11 cellular contexts compared by ENCODE assay signal in the genomic region with DNA sequence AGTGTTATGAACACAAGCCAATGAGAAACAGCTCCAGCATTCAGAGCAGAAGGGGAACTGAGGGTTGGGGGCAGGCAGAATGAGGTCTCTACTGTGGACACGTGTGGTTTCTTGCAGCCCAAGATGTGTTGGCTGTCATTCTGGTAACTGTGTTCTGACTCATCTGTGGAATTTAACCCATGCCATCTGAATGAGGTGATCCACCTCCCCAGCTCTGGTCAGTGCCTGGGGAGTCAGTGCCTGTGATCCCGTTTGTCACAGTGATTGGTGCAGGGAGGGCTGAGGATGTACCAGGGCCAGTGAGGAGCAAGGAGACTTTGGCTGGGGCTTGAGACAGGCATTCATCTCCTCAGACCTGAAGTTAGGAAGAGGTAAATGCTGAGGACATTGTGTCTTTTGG.
DNase-seq lines count a peak whose midpoint lies in the region; ATAC-seq, FAIRE-seq and TF ChIP-seq lines count a peak whose summit lies in the region.
"Had no signal": no experiment of that assay in that cellular context is flagged by ENCODE, and none has a peak within 500 bp of the region (broad histone marks: within the 10 kb centered on the region; RNA-seq: fewer than 3 reads in every experiment).

No MANE protein-coding gene starts in this region.

- FAIRE-seq in A549 (lab: Jason Lieb, UNC), result no peak
- FAIRE-seq: colon had no signal

- CTCF ChIA-PET in A549 (lab: Yijun Ruan, JAX), result no interaction called here

- no peak for TF ChIP-seq RAD21 in A549 (conservative IDR thresholded peaks at IDR 0.05 in 1 of 2, IDR thresholded peaks at IDR 0.05 in 1 of 2)

- H3K4me1 ChIP-seq in A549, result peaks cover 10% of the 10 kb centered on the region; the same call in 1 of the 3 replicates

- TF ChIP-seq EP300 in A549 (IDR thresholded peaks at IDR 0.05), result no peak

- no peak overlapping the region for H3K4me3 ChIP-seq in A549

- ATAC-seq in A549 (peak; percentile 64 to 72), GM18502 (IDR thresholded peaks at IDR 0.05; ENCODE audit: poor library complexity, unreplicated experiment) (no peak)

- DNase-seq in A549 (ENCODE audit: low read depth in 1 of 2, low spot score in 1 of 2) (peak; percentile 6 to 20), HPDE6-E6E7 (ENCODE audit: extremely low spot score) (peak; percentile 12), SW480 (ENCODE audit: low spot score) (peak; percentile 68), iris pigment epithelial cell (ENCODE audit: low read depth) (peak; percentile 80), DMS79 (lab: John Stamatoyannopoulos, UW) (no peak), NCI-H2196 treated with DMSO at 0.1 percent for 48 hours (lab: John Stamatoyannopoulos, UW; ENCODE audit: unreplicated experiment) (no peak), DMS153 treated with DMSO at 0.1 percent for 48 hours (lab: John Stamatoyannopoulos, UW; ENCODE audit: unreplicated experiment) (no peak)
- DNase-seq: activated CD4-positive, CD25-positive, alpha-beta regulatory T cell treated with anti-CD3 and anti-CD28 coated beads, Interleukin-2, amount 50 U/mL, for 72 hours; NCI-H2081 had no signal

- H3K4me2 ChIP-seq in A549, result peak overlapping the region; percentile 23; the same call in 2 of the 3 replicates

- H3K9me3 ChIP-seq in A549, result no peaks in the 10 kb centered on the region

- no peak for TF ChIP-seq POLR2A in A549 (IDR thresholded peaks at IDR 0.05; ENCODE audit: low read length)

- POLR2A ChIA-PET in A549 (lab: Yijun Ruan, JAX), result no interaction called here

- H3K27ac ChIP-seq in A549, result 0 out of 6 replicates have a peak overlapping the region, but pooled peaks of 1 of the 2 experiments have one; percentile 22

- 4% methylated on average over 2 of the region's 2 CpGs for WGBS in A549 (ENCODE audit: missing lambda C conversion rate)

- TF ChIP-seq CTCF in A549 (IDR thresholded peaks at IDR 0.05), result no peak

TF ChIP-seq in A549, 52 proteins besides CTCF, POLR2A, EP300 and RAD21:
- TF ChIP-seq SREBF2 (IDR thresholded peaks at IDR 0.05) (no peak), SMC3 (IDR thresholded peaks at IDR 0.05) (no peak), MYC (IDR thresholded peaks at IDR 0.05; ENCODE audit: borderline replicate concordance, low read length) (no peak), NR3C1 (IDR thresholded peaks at IDR 0.05) (no peak), MAZ (IDR thresholded peaks at IDR 0.05; ENCODE audit: borderline replicate concordance, low read depth, low read length) (no peak), FOSL2 (IDR thresholded peaks at IDR 0.05) (no peak), FOSL2 (CRISPR knock-in tag; IDR thresholded peaks at IDR 0.05) (no peak), EHMT2 (IDR thresholded peaks at IDR 0.05; ENCODE audit: low read depth) (no peak), POLR2AphosphoS2 (conservative IDR thresholded peaks at IDR 0.05; ENCODE audit: low read length) (no peak), RCOR1 (IDR thresholded peaks at IDR 0.05; ENCODE audit: low read depth, low read length) (no peak), TFCP2L1 (CRISPR knock-in tag; IDR thresholded peaks at IDR 0.05) (no peak), JUN (IDR thresholded peaks at IDR 0.05) (no peak), ZSCAN20 (CRISPR knock-in tag; IDR thresholded peaks at IDR 0.05) (no peak), RNF2 (IDR thresholded peaks at IDR 0.05; ENCODE audit: borderline replicate concordance, low read depth) (no peak), KDM1A (IDR thresholded peaks at IDR 0.05; ENCODE audit: low read depth) (no peak), BHLHE40 (IDR thresholded peaks at IDR 0.05; ENCODE audit: low read depth, low read length) (no peak), HEYL (CRISPR knock-in tag; IDR thresholded peaks at IDR 0.05) (no peak)

Comparison
In these comparisons a context has a peak if more than half of its experiments do, and no peak if none do; other contexts are left out.
1. DNase-seq: peak in A549 (2 of 2), HPDE6-E6E7 (single experiment), SW480 (single experiment) and iris pigment epithelial cell (single experiment); none in DMS79 (single experiment), NCI-H2196 treated with DMSO at 0.1 percent for 48 hours (single experiment) and DMS153 treated with DMSO at 0.1 percent for 48 hours (single experiment).